ENCODE assay signal across 11 cellular contexts in the genomic region with DNA sequence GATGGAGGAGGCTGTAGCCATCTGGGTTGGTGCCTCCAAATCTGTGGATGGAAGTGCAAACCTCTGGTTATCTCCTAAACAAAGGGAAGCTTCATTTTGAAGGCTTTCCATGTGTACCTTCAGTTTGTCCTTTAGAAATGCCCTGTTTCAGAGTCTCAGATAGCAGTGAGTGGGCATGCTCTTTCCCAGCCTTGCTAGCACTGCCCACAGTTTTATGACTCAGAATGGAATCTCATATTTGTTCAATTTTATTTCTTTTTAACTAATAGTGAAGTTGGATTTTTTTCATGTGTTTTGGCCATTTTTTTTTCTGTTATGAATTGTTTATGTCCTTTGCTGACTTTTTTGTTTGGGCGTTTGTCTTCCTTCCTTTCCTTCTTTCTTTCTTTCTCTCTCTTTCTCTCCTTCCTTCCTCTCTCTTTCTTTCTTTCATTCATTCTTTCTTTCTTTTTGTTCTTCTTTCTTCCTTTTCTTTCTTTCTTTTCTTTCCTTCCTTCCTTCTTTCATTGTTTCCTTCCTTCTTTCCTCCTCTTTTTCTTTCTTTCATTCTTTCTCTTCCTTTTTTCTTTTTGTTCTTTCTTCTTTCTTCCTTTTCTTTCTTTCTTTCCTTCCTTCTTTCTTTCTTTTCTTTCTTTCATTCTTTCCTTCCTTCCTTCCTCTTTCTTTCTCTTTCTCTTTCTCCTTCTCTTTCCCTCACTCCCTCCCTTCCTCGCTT. TPM values are rescaled to one million over a fixed set of nuclear protein-coding genes. Genes with fewer than 3 reads are reported as not detected.
DNase-seq lines count a peak whose midpoint lies in the region; ATAC-seq and TF ChIP-seq lines count a peak whose summit lies in the region.
"Had no signal": no experiment of that assay in that cellular context is flagged by ENCODE, and none has a peak within 500 bp of the region (broad histone marks: within the 10 kb centered on the region; RNA-seq: fewer than 3 reads in every experiment).

No MANE protein-coding gene starts in this region.

- no peaks in the 10 kb centered on the region for H3K36me3 ChIP-seq in testis (ENCODE audit: low read depth, missing control alignments)
- H3K36me3 ChIP-seq: tibial nerve had no signal

- no peak for TF ChIP-seq POLR2A in testis (IDR thresholded peaks at IDR 0.05)

- peak overlapping the region; percentile 7 for H3K4me3 Mint-ChIP-seq in activated naive CD4-positive, alpha-beta T cell treated with anti-CD3 and anti-CD28 coated beads, Interleukin-2, amount 50 U/mL, for 24 hours
- no peak overlapping the region for H3K4me3 Mint-ChIP-seq in activated naive CD4-positive, alpha-beta T cell treated with anti-CD3 and anti-CD28 coated beads for 36 hours
- H3K4me3 Mint-ChIP-seq in effector memory CD8-positive, alpha-beta T cell = peak overlapping the region; percentile 70 to 84

- H3K27me3 Mint-ChIP-seq in activated naive CD4-positive, alpha-beta T cell treated with anti-CD3 and anti-CD28 coated beads, Interleukin-2, amount 50 U/mL, for 24 hours = no peaks in the 10 kb centered on the region
- H3K27me3 Mint-ChIP-seq in activated naive CD4-positive, alpha-beta T cell treated with anti-CD3 and anti-CD28 coated beads for 36 hours (ENCODE audit: low read depth) = no peaks in the 10 kb centered on the region
- H3K27me3 Mint-ChIP-seq in effector memory CD8-positive, alpha-beta T cell = no peaks in the 10 kb centered on the region

- no peaks in the 10 kb centered on the region for H3K9me3 ChIP-seq in testis
- H3K9me3 ChIP-seq: tibial nerve had no signal

- H3K36me3 Mint-ChIP-seq in activated naive CD4-positive, alpha-beta T cell treated with anti-CD3 and anti-CD28 coated beads, Interleukin-2, amount 50 U/mL, for 24 hours = no peaks in the 10 kb centered on the region
- no peaks in the 10 kb centered on the region for H3K36me3 Mint-ChIP-seq in activated naive CD4-positive, alpha-beta T cell treated with anti-CD3 and anti-CD28 coated beads for 36 hours (ENCODE audit: low read depth)
- H3K36me3 Mint-ChIP-seq in effector memory CD8-positive, alpha-beta T cell (ENCODE audit: insufficient read depth) = peaks cover 24% of the 10 kb centered on the region

- 74 to 92% methylated on average over 2 of the region's 2 CpGs for WGBS in testis, 2 donors

- peak overlapping the region; percentile 31 to 32 for H3K27ac ChIP-seq in testis
- H3K27ac ChIP-seq: SK-N-MC, tibial nerve had no signal

- DNase-seq in activated naive CD4-positive, alpha-beta T cell treated with anti-CD3 and anti-CD28 coated beads for 36 hours = no peak
- DNase-seq in NCI-H69 (lab: John Stamatoyannopoulos, UW) = peak; percentile 18
- DNase-seq in effector memory CD8-positive, alpha-beta T cell = no peak
- DNase-seq in testis = no peak
- DNase-seq in NCI-H1436 treated with DMSO at 0.1 percent for 48 hours (lab: John Stamatoyannopoulos, UW) = no peak
- DNase-seq: COR-L47 had no signal

- ATAC-seq in effector memory CD8-positive, alpha-beta T cell (replicated peaks) = no peak
- ATAC-seq in GM19395 (IDR thresholded peaks at IDR 0.05; ENCODE audit: unreplicated experiment) = no peak
- no peak for ATAC-seq in HG03469 (IDR thresholded peaks at IDR 0.05; ENCODE audit: unreplicated experiment)

- H3K27ac Mint-ChIP-seq in activated naive CD4-positive, alpha-beta T cell treated with anti-CD3 and anti-CD28 coated beads, Interleukin-2, amount 50 U/mL, for 24 hours = peak overlapping the region; percentile 43
- H3K27ac Mint-ChIP-seq in activated naive CD4-positive, alpha-beta T cell treated with anti-CD3 and anti-CD28 coated beads for 36 hours = no peak overlapping the region
- H3K27ac Mint-ChIP-seq in effector memory CD8-positive, alpha-beta T cell = peak overlapping the region; percentile 81 to 90

- peaks cover 50% of the 10 kb centered on the region for H3K4me1 Mint-ChIP-seq in activated naive CD4-positive, alpha-beta T cell treated with anti-CD3 and anti-CD28 coated beads, Interleukin-2, amount 50 U/mL, for 24 hours
- H3K4me1 Mint-ChIP-seq in activated naive CD4-positive, alpha-beta T cell treated with anti-CD3 and anti-CD28 coated beads for 36 hours (ENCODE audit: low read depth) = peaks cover 37% of the 10 kb centered on the region
- H3K4me1 Mint-ChIP-seq in effector memory CD8-positive, alpha-beta T cell (ENCODE audit: low read depth in 2 of 2) = peaks cover 57 to 63% of the 10 kb centered on the region in 2 donors

- H3K9me3 Mint-ChIP-seq in activated naive CD4-positive, alpha-beta T cell treated with anti-CD3 and anti-CD28 coated beads, Interleukin-2, amount 50 U/mL, for 24 hours = no peaks in the 10 kb centered on the region
- no peaks in the 10 kb centered on the region for H3K9me3 Mint-ChIP-seq in activated naive CD4-positive, alpha-beta T cell treated with anti-CD3 and anti-CD28 coated beads for 36 hours
- peaks cover 0 to 6% of the 10 kb centered on the region in 2 donors for H3K9me3 Mint-ChIP-seq in effector memory CD8-positive, alpha-beta T cell

- no peaks in the 10 kb centered on the region for H3K27me3 ChIP-seq in testis
- H3K27me3 ChIP-seq: tibial nerve had no signal

- peaks cover 26% of the 10 kb centered on the region for H3K4me1 ChIP-seq in testis

- TF ChIP-seq CTCF in testis (IDR thresholded peaks at IDR 0.05) = no peak

- intact Hi-C loops in activated naive CD4-positive, alpha-beta T cell treated with anti-CD3 and anti-CD28 coated beads for 36 hours (cut with micrococcal nuclease) = no loop called here
- intact Hi-C loops in testis (cut with DNase I; ENCODE audit: low total_unique reads) = no loop called here

- no peak overlapping the region for H3K4me3 ChIP-seq in testis
- H3K4me3 ChIP-seq: SK-N-MC, tibial nerve had no signal

- CTCF ChIA-PET in activated naive CD4-positive, alpha-beta T cell treated with anti-CD3 and anti-CD28 coated beads for 36 hours (lab: Charles Lee) = interaction anchor here (0.6 to 1.5 kb wide), 4 partner anchors 17 to 240 kb away, joined by 3 to 4 read pairs (median 3); no protein-coding TSS in a partner anchor

RNA-seq across cellular contexts. Expression of a gene that starts 25.6 kb away (rescaled TPM):
- 1 to 10 TPM; 7.5 to 8.2 TPM for total RNA-seq in activated naive CD4-positive, alpha-beta T cell treated with anti-CD3 and anti-CD28 coated beads for 36 hours
- 1 to 10 TPM in 1 of 2 donors, under 1 TPM in 1; 0.55 to 1.8 TPM for total RNA-seq in testis
- polyA plus RNA-seq in testis (ENCODE audit: insufficient read depth, low read depth, low replicate concordance) = 2.2 TPM
